ENCODE assay signal across 8 cellular contexts in the genomic region with DNA sequence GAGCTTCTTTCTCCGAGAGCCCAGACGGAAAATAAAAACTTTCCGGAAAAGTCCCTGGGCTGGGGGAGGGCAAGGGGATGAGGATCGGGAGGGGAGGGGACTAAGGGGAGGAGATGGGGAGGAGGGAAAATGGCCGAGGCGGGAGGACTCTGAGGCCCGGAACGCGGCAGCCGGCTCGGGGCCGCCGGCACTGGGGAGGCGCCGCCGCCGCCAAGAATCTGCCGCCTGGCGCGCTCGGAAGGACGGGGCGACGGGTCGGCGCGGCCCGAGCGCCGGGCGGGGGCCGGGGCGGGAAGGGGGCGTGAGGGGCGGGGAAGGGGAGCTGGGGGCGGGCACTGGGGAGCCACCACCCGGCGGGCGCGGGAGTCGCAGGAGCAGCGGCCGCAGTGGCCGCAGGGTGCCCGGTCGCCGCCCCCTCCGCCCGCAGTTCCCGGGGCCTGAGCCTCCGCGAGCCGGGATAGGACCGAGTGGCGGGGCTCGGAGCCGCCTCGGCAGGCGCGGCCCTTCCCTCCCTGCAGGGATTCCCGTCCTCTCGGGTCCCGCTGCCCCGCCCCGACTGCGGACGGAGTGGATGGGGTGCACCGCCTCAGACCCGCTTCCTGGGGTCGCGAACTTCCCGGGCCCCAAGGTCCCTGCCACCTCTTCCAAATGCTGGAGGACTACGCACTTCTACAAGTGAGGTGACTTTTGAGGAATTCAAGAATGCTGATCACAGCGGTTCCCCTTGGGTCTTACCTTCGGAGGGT. TPM values are rescaled to one million over a fixed set of nuclear protein-coding genes. Genes with fewer than 3 reads are reported as not detected.
DNase-seq lines count a peak whose midpoint lies in the region; ATAC-seq and TF ChIP-seq lines count a peak whose summit lies in the region.

A gene (minus strand): TSS at position 252 of the 746 bp plus-strand sequence.

- peak within 1 kb of the TSS; percentile 98 for H2BK15ac ChIP-seq in mesendoderm (replicated peaks; ENCODE audit: low read depth)

- H3K79me2 ChIP-seq in mesendoderm (ENCODE audit: control insufficient read depth, insufficient read depth, low read length): peaks cover 10% of the 10 kb centered on the region

- H3K56ac ChIP-seq in mesendoderm (ENCODE audit: low read length): peak within 1 kb of the TSS; percentile 63

- POLR2A ChIA-PET in AG04449 (lab: Yijun Ruan, JAX): no interaction called here

- H3K4ac ChIP-seq in mesendoderm (ENCODE audit: low read depth, low read length): peak within 1 kb of the TSS; percentile 99

- H3K79me1 ChIP-seq in mesendoderm (ENCODE audit: low read length): no peaks in the 10 kb centered on the region

- H3K27ac ChIP-seq in SK-N-MC (no peak within 1 kb of the TSS), mesendoderm (ENCODE audit: low read depth, low read length) (peak within 1 kb of the TSS; percentile 79), thoracic aorta (peak within 1 kb of the TSS; percentile 78 to 82)

- peak; percentile 67 for ATAC-seq in GM18502 (IDR thresholded peaks at IDR 0.05; ENCODE audit: poor library complexity, unreplicated experiment)
- ATAC-seq in HG03342 (IDR thresholded peaks at IDR 0.05; ENCODE audit: unreplicated experiment): peak; percentile 48
- peak; percentile 69 for ATAC-seq in thoracic aorta (ENCODE audit: insufficient number of reproducible peaks, low FRiP score, low read depth)
- no peak for ATAC-seq in GM18517 (IDR thresholded peaks at IDR 0.05; ENCODE audit: unreplicated experiment)

- peak; percentile 3 for TF ChIP-seq CTCF in AG04449 (IDR thresholded peaks at IDR 0.05; ENCODE audit: insufficient read depth, low read length, missing control alignments)
- no peak for TF ChIP-seq CTCF in epithelial cell of proximal tubule (conservative IDR thresholded peaks at IDR 0.05; ENCODE audit: low read depth, low read length)
- peak; percentile 29 for TF ChIP-seq CTCF in thoracic aorta (IDR thresholded peaks at IDR 0.05)

- DNase-seq in AG04449 (ENCODE audit: low read depth, low spot score) (no peak), SK-N-MC (ENCODE audit: low read depth, low spot score) (no peak), epithelial cell of proximal tubule (ENCODE audit: low read depth) (no peak), mesendoderm (peak; percentile 86), thoracic aorta (ENCODE audit: low spot score) (no peak)

- H2BK5ac ChIP-seq in mesendoderm (ENCODE audit: low read length): peak within 1 kb of the TSS; percentile 47

- no peaks in the 10 kb centered on the region for H3K36me3 ChIP-seq in SK-N-MC (ENCODE audit: insufficient read depth, low read length)
- H3K36me3 ChIP-seq in mesendoderm (ENCODE audit: control insufficient read depth, insufficient read depth, low read length): no peaks in the 10 kb centered on the region
- no peaks in the 10 kb centered on the region for H3K36me3 ChIP-seq in thoracic aorta

- peak within 1 kb of the TSS; percentile 48 for H3K9ac ChIP-seq in SK-N-MC (ENCODE audit: insufficient read length)
- H3K9ac ChIP-seq in mesendoderm (ENCODE audit: low read length): peak within 1 kb of the TSS; percentile 75

- WGBS in mesendoderm (ENCODE audit: extremely low coverage, insufficient coverage, low lambda C conversion rate): no CpG with 5 or more reads among the region's 75 CpGs

- peak within 1 kb of the TSS; percentile 87 for H3K4me2 ChIP-seq in mesendoderm (ENCODE audit: low read length)

- H3K9me3 ChIP-seq in SK-N-MC (ENCODE audit: low read depth, low read length) (no peaks in the 10 kb centered on the region), thoracic aorta (no peaks in the 10 kb centered on the region)

- peak within 1 kb of the TSS; percentile 99 for H3K18ac ChIP-seq in mesendoderm (ENCODE audit: low read length)

- H4K5ac ChIP-seq in mesendoderm (ENCODE audit: low read length): no peak within 1 kb of the TSS

- H3K27me3 ChIP-seq in mesendoderm (ENCODE audit: insufficient read depth, low read length, poor library complexity) (no peaks in the 10 kb centered on the region), thoracic aorta (replicated peaks; ENCODE audit: insufficient read depth) (no peaks in the 10 kb centered on the region)

- H3K4me3 ChIP-seq in AG04449 (ENCODE audit: low read depth, low read length) (peak within 1 kb of the TSS; percentile 87), SK-N-MC (peak within 1 kb of the TSS; percentile 79), epithelial cell of proximal tubule (ENCODE audit: low read depth, low read length) (peak within 1 kb of the TSS; percentile 87), mesendoderm (ENCODE audit: low read length) (peak within 1 kb of the TSS; percentile 19), thoracic aorta (peak within 1 kb of the TSS; percentile 76)

- H2BK120ac ChIP-seq in mesendoderm (ENCODE audit: low read depth, low read length): peak within 1 kb of the TSS; percentile 98

- no peak within 1 kb of the TSS for H4K8ac ChIP-seq in mesendoderm (ENCODE audit: low read depth, low read length)

- H3K23ac ChIP-seq in mesendoderm (ENCODE audit: low read length): no peak within 1 kb of the TSS

- peaks cover 2% of the 10 kb centered on the region for H3K4me1 ChIP-seq in mesendoderm (ENCODE audit: control insufficient read depth, low read depth, low read length)
- peaks cover 13 to 35% of the 10 kb centered on the region in 2 donors for H3K4me1 ChIP-seq in thoracic aorta (ENCODE audit: control insufficient read depth in 1 of 2, low read depth in 2 of 2)

- H2AK5ac ChIP-seq in mesendoderm (ENCODE audit: low read length): no peak within 1 kb of the TSS

- CTCF ChIA-PET in AG04449 (lab: Yijun Ruan, JAX): interaction anchor here (1.0 to 1.5 kb wide), 4 partner anchors 9 to 377 kb away, joined by 3 read pairs; no protein-coding TSS in a partner anchor

RNA-seq across cellular contexts. Expression of the gene that starts here (rescaled TPM):
- total RNA-seq in epithelial cell of proximal tubule (4.5 and 6.5 TPM in 2 replicates), thoracic aorta (10 to 100 TPM; 34.0 to 38.4 TPM)
- polyA plus RNA-seq in mesendoderm (2013, experiment 1 of 2): 9.5 TPM
- polyA plus RNA-seq in mesendoderm (2013, experiment 2 of 2): 8.6 TPM

Comparison
In these comparisons a context has a peak if more than half of its experiments do, and no peak if none do; other contexts are left out.
1. H3K4me3 ChIP-seq: peak in every context shown above with its lines; median percentile 87 in AG04449; 87 in epithelial cell of proximal tubule; 79 in SK-N-MC; 76 in thoracic aorta; 19 in mesendoderm.